In genomic region chr4:105472871-105473339, GRCh38 we compare ENCODE assay signal across 8 cellular contexts. TPM values are rescaled to one million over a fixed set of nuclear protein-coding genes. Genes with fewer than 3 reads are reported as not detected.
DNase-seq lines count a peak whose midpoint lies in the region; ATAC-seq, FAIRE-seq and TF ChIP-seq lines count a peak whose summit lies in the region.

No MANE protein-coding gene starts in this region.

- H3K36me3 Mint-ChIP-seq in nephron (ENCODE audit: low read depth), result peaks cover 20% of the 10 kb centered on the region

- no peak overlapping the region for H3K14ac ChIP-seq in H1 (ENCODE audit: insufficient read length)

- peak overlapping the region; percentile 83 for H3K4me2 ChIP-seq in BLaER1
- peak overlapping the region; percentile 72 for H3K4me2 ChIP-seq in OCI-LY3 (ENCODE audit: low read length)
- peak overlapping the region; percentile 79 to 82 for H3K4me2 ChIP-seq in H1 (ENCODE audit: insufficient read depth in 1 of 2, low read depth in 2 of 2, low read length in 2 of 2)

- no peak for TF ChIP-seq EP300 in H1 (IDR thresholded peaks at IDR 0.05; ENCODE audit: borderline replicate concordance in 1 of 2, low read depth in 2 of 2, low read length in 2 of 2)

- peak overlapping the region; percentile 55; the same call in 1 of the 2 replicates for H2AFZ ChIP-seq in OCI-LY3 (ENCODE audit: low read depth, low read length)
- H2AFZ ChIP-seq in H1 (ENCODE audit: low read length), result peak overlapping the region; percentile 87; the same call in 1 of the 2 replicates

- H2BK12ac ChIP-seq in H1 (ENCODE audit: low read depth, low read length), result no peak overlapping the region

- H3K9me3 ChIP-seq in BLaER1 (peaks cover 4% of the 10 kb centered on the region; the same call in 1 of the 2 replicates), OCI-LY3 (ENCODE audit: insufficient read depth, low read length) (no peaks in the 10 kb centered on the region), H1 (ENCODE audit: insufficient read depth in 2 of 2, low read depth in 1 of 2, low read length in 1 of 2) (no peaks in the 10 kb centered on the region)

- peak overlapping the region; percentile 10; the same call in 1 of the 2 replicates for H3K18ac ChIP-seq in H1 (ENCODE audit: extremely low read depth, low read length)

- H4K20me1 ChIP-seq in BLaER1 (peaks cover 51% of the 10 kb centered on the region), OCI-LY3 (ENCODE audit: insufficient read depth, low read length) (peaks cover 48% of the 10 kb centered on the region), H1 (replicated peaks in 1 of 2; ENCODE audit: control insufficient read depth in 1 of 2, insufficient read depth in 2 of 2, low read length in 2 of 2) (peaks cover 3 to 11% of the 10 kb centered on the region in 2 experiments)

- H4K8ac ChIP-seq in H1 (ENCODE audit: extremely low read depth, insufficient read depth, low read length), result peak overlapping the region; percentile 97; the same call in 1 of the 2 replicates

- H3K4me3 ChIP-seq in BLaER1, result peak overlapping the region; percentile 97
- peak overlapping the region; percentile 90 for H3K4me3 ChIP-seq in OCI-LY3 (ENCODE audit: low read length)
- peak overlapping the region; percentile 82 to 88 (median 82) for H3K4me3 ChIP-seq in H1 (ENCODE audit: extremely low read depth in 1 of 4, insufficient read depth in 2 of 4, low read depth in 3 of 4, low read length in 4 of 4)

- H3K36me3 ChIP-seq in BLaER1 (peaks cover 19% of the 10 kb centered on the region), OCI-LY3 (replicated peaks; ENCODE audit: low read depth, low read length) (peaks cover 34% of the 10 kb centered on the region), H1 (ENCODE audit: control insufficient read depth in 2 of 4, insufficient read depth in 4 of 4, low read length in 3 of 4) (no peaks in the 10 kb centered on the region)

- H3K4me1 Mint-ChIP-seq in nephron, result peaks cover 19% of the 10 kb centered on the region

- no peak overlapping the region for H2BK15ac ChIP-seq in H1 (ENCODE audit: low read length)

- peaks cover 2% of the 10 kb centered on the region for H3K9me3 Mint-ChIP-seq in nephron

- no peak overlapping the region for H3K4ac ChIP-seq in H1 (replicated peaks; ENCODE audit: insufficient read length, low read depth, low read length)

- no peak overlapping the region for H2BK5ac ChIP-seq in H1 (ENCODE audit: low read depth, low read length)

- 16% methylated on average over 20 of the region's 20 CpGs; no CpG with 5 or more reads in 1 of the 2 experiments for WGBS in H1 (ENCODE audit: extremely low coverage in 1 of 2, insufficient coverage in 1 of 2, insufficient read length in 1 of 2, insufficient replicate concordance in 2 of 2, low coverage in 1 of 2, low lambda C conversion rate in 2 of 2, missing lambda C conversion rate in 1 of 2), 2 experiments

- H3K27me3 ChIP-seq in BLaER1 (no peaks in the 10 kb centered on the region), OCI-LY3 (ENCODE audit: low read depth, low read length) (no peaks in the 10 kb centered on the region), H1 (replicated peaks in 1 of 4; ENCODE audit: control insufficient read depth in 3 of 4, extremely low read depth in 1 of 4, insufficient read depth in 3 of 4, low read length in 3 of 4) (peaks cover 0 to 3% (median 0%) of the 10 kb centered on the region in 4 experiments; a peak in 3 of 7 replicates)

- no peak overlapping the region for H2AK5ac ChIP-seq in H1 (ENCODE audit: low read depth, low read length)

- CTCF ChIA-PET in H1 (lab: Charles Lee; ENCODE audit: partially characterized antibody), result interaction anchor here (0.7 to 1.8 kb wide), 14 partner anchors 8 to 673 kb away, joined by 3 to 10 read pairs (median 4); no protein-coding TSS in a partner anchor

- peak overlapping the region; percentile 97 for H3K27ac ChIP-seq in BLaER1
- peak overlapping the region; percentile 85 for H3K27ac ChIP-seq in OCI-LY3 (ENCODE audit: low read length)
- H3K27ac ChIP-seq in H1 (ENCODE audit: low read depth, low read length), result peak overlapping the region; percentile 88

- no peaks in the 10 kb centered on the region for H3K27me3 Mint-ChIP-seq in nephron (ENCODE audit: low read depth)

- TF ChIP-seq RAD21 in H1 (IDR thresholded peaks at IDR 0.05 in 1 of 2, conservative IDR thresholded peaks at IDR 0.05 in 1 of 2; ENCODE audit: low read depth in 2 of 2, low read length in 2 of 2), result no peak

- H3K4me3 Mint-ChIP-seq in nephron, result peak overlapping the region; percentile 97 to 99 (median 99)

- TF ChIP-seq CTCF in OCI-LY3 (IDR thresholded peaks at IDR 0.05; ENCODE audit: low read depth, low read length), result no peak
- TF ChIP-seq CTCF in H1 (IDR thresholded peaks at IDR 0.05; ENCODE audit: control extremely low read depth in 1 of 3, insufficient read depth in 1 of 3, low read depth in 1 of 3, low read length in 3 of 3), result no peak
- TF ChIP-seq CTCF in nephron (IDR thresholded peaks at IDR 0.05; ENCODE audit: unreplicated experiment in 3 of 3), result no peak
- no peak for TF ChIP-seq CTCF in GM13976 (IDR thresholded peaks at IDR 0.05; ENCODE audit: borderline replicate concordance, control extremely low read depth, extremely low read depth, insufficient read depth, missing control alignments)

- H4K5ac ChIP-seq in H1 (ENCODE audit: insufficient read length, low read depth, low read length), result no peak overlapping the region

- H3K9ac ChIP-seq in BLaER1, result peak overlapping the region; percentile 97
- peak overlapping the region; percentile 96 for H3K9ac ChIP-seq in OCI-LY3 (ENCODE audit: low read length)
- H3K9ac ChIP-seq in H1 (replicated peaks in 1 of 4; ENCODE audit: extremely low read depth in 1 of 4, low read depth in 3 of 4, low read length in 3 of 4), result peak overlapping the region; percentile 86 to 94 (median 88)

- H3K4me1 ChIP-seq in BLaER1, result peaks cover 19% of the 10 kb centered on the region
- H3K4me1 ChIP-seq in OCI-LY3 (ENCODE audit: low read length), result peaks cover 26% of the 10 kb centered on the region
- H3K4me1 ChIP-seq in H1 (replicated peaks in 1 of 4; ENCODE audit: control insufficient read depth in 3 of 4, insufficient read depth in 4 of 4, low read length in 3 of 4), result peaks cover 0 to 5% (median 3%) of the 10 kb centered on the region in 4 experiments; a peak in 3 of 7 replicates

- no peak overlapping the region for H3K23ac ChIP-seq in H1 (ENCODE audit: insufficient read length)

- in situ Hi-C loops in GM13976 (cut with MboI; ENCODE audit: low sequenced_read_pairs, unreplicated experiment), result loop anchor here (25.0 kb wide), 4 partner anchors 336 to 1411 kb away; partner anchors contain the start of genes CXXC4 and TET2

- peaks cover 2% of the 10 kb centered on the region; the same call in 1 of the 2 replicates for H3K79me1 ChIP-seq in H1 (ENCODE audit: low read depth, low read length)

- H3K56ac ChIP-seq in H1 (replicated peaks; ENCODE audit: insufficient read length, low read depth, low read length), result no peak overlapping the region

- ATAC-seq in GM21576 (IDR thresholded peaks at IDR 0.05; ENCODE audit: unreplicated experiment), result peak; percentile 17
- ATAC-seq in HG03097 (IDR thresholded peaks at IDR 0.05; ENCODE audit: low FRiP score, unreplicated experiment), result no peak
- no peak for ATAC-seq in HG03378 (IDR thresholded peaks at IDR 0.05; ENCODE audit: unreplicated experiment)

- no peak for DNase-seq in H1 (ENCODE audit: low read depth in 1 of 2, low spot score in 2 of 2)
- DNase-seq in GM13976 (ENCODE audit: low spot score), result no peak

- peak overlapping the region; percentile 96 to 99 (median 98) for H3K27ac Mint-ChIP-seq in nephron

- POLR2A ChIA-PET in H1 (lab: Charles Lee; ENCODE audit: partially characterized antibody), result interaction anchor here (0.6 to 2.3 kb wide), 8 partner anchors 9 to 326 kb away, joined by 3 to 15 read pairs (median 5); partner anchors contain the start of gene TET2

- peak overlapping the region; percentile 1 for H4K91ac ChIP-seq in H1 (replicated peaks; ENCODE audit: insufficient read length, low read length)

- no peak for TF ChIP-seq POLR2A in H1 (IDR thresholded peaks at IDR 0.05; ENCODE audit: control extremely low read depth in 1 of 2, low read depth in 2 of 2, low read length in 2 of 2)

- FAIRE-seq in H1 (lab: Jason Lieb, UNC), result no peak

- no peak overlapping the region for H2BK120ac ChIP-seq in H1 (replicated peaks; ENCODE audit: low read depth, low read length)

- peaks cover 5% of the 10 kb centered on the region for H3K23me2 ChIP-seq in H1 (ENCODE audit: low read depth, low read length)

- no peak overlapping the region for H2BK20ac ChIP-seq in H1 (ENCODE audit: low read length)

- H3K79me2 ChIP-seq in OCI-LY3 (ENCODE audit: low read length) (peaks cover 57% of the 10 kb centered on the region), H1 (ENCODE audit: control insufficient read depth in 1 of 2, insufficient read depth in 2 of 2, low read length in 2 of 2) (peaks cover 5 to 49% of the 10 kb centered on the region in 2 experiments)

TF ChIP-seq in H1, 55 proteins besides CTCF, POLR2A, EP300 and RAD21:
- TF ChIP-seq ASH2L (IDR thresholded peaks at IDR 0.05; ENCODE audit: low read length), result no peak
- no peak for TF ChIP-seq BCL11A (IDR thresholded peaks at IDR 0.05; ENCODE audit: low read depth in 2 of 2, low read length in 2 of 2)
- no peak for TF ChIP-seq SP2 (IDR thresholded peaks at IDR 0.05; ENCODE audit: low read length)
- TF ChIP-seq, protein P1, sequence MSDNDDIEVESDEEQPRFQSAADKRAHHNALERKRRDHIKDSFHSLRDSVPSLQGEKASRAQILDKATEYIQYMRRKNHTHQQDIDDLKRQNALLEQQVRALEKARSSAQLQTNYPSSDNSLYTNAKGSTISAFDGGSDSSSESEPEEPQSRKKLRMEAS (IDR thresholded peaks at IDR 0.05), result no peak
- no peak for TF ChIP-seq SRF (IDR thresholded peaks at IDR 0.05; ENCODE audit: low read depth, low read length)
- TF ChIP-seq ZNF274 (IDR thresholded peaks at IDR 0.05; ENCODE audit: borderline replicate concordance, extremely low read depth, low read length), result no peak
- TF ChIP-seq CTBP2 (IDR thresholded peaks at IDR 0.05; ENCODE audit: borderline replicate concordance, insufficient read depth, insufficient read length, low read length), result no peak
- no peak for TF ChIP-seq CEBPB (IDR thresholded peaks at IDR 0.05; ENCODE audit: low read depth, low read length)
- peak; percentile 40; the same call in 1 of the 2 replicates for TF ChIP-seq JUND (IDR thresholded peaks at IDR 0.05; ENCODE audit: low read length)

RNA-seq across cellular contexts. Expression of gene PPA2, which starts 1.0 kb away (rescaled TPM):
- 62.7 and 67.0 TPM in 2 replicates for total RNA-seq in H1 (2021; fragmentation: NEBNext Ultra II Directional; extraction: Animal tissue kit (Norgen Biotek cat#: 25700))
- polyA plus RNA-seq in H1 (2011; rRNA removed), result 18.4 and 24.9 TPM in 2 replicates
- 44.2 TPM for polyA plus RNA-seq in H1 (2011; cell fraction: cytosol; rRNA removed)
- polyA plus RNA-seq in H1 (2011; cell fraction: nucleus; rRNA removed), result 25.4 TPM
- polyA plus RNA-seq in H1 (2012, experiment 1 of 2), result 42.1 to 53.5 TPM (median 47.6 TPM) in 4 replicates
- polyA plus RNA-seq in H1 (2012, experiment 2 of 2), result 54.7 TPM
- polyA plus RNA-seq in H1 (2013, experiment 1 of 2), result 69.7 TPM
- 81.8 TPM for polyA plus RNA-seq in H1 (2013, experiment 2 of 2)
- 18.2 and 19.9 TPM in 2 replicates for polyA minus RNA-seq in H1 (2011; rRNA and poly(A)+ RNA removed)
- polyA minus RNA-seq in H1 (2011; cell fraction: cytosol; rRNA and poly(A)+ RNA removed), result 50.3 TPM
- 123 TPM for polyA minus RNA-seq in H1 (2011; cell fraction: nucleus; rRNA and poly(A)+ RNA removed)
